ENCODE assay signal across 9 cellular contexts in the genomic region with DNA sequence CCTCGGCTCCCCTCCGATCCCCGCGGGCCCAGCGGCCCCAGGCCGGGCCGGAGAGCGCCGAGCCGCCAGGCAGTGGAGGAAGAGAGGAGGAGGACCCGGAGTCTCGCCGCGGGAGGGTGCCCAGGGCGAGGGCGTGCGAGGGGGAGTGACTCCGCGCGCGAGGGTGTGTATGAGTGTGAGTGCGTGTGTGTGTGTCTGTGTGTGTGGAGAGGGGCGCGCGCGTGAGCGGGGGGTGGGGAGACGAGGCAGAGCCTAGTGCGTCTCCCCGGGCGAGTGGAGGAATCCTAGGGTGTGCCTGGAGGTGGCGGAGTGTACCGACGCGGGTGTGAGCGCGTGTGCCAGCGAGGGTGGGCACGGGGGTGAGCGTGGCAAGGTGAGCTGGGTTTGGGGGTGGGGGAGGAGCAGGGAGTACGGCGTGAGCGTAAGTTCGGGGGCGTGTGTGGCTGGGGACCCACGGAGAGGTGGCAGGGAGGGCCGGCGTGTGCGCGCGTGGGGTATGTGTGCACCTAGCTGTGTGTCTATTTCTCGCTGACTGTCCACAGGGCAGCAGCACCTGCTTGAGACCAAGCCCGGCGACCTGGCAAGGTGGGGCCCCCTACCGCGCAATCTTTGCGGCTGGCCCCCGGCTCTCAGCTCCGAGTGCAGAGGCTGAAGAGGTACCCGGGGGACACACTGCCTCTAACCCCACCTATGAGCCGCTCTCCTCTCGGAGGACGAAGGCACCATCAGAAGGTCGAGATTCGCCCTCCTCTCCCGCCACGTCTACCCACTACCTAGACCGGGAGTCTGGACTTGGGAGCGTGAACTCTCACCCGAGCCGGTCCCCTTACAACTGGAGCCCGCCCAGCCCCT. TPM values are rescaled to one million over a fixed set of nuclear protein-coding genes. Genes with fewer than 3 reads are reported as not detected.
DNase-seq lines count a peak whose midpoint lies in the region; ATAC-seq, FAIRE-seq and TF ChIP-seq lines count a peak whose summit lies in the region.
"Had no signal": no experiment of that assay in that cellular context is flagged by ENCODE, and none has a peak within 500 bp of the region (broad histone marks: within the 10 kb centered on the region; RNA-seq: fewer than 3 reads in every experiment).

No MANE protein-coding gene starts in this region.

- no peak for TF ChIP-seq POLR2A in A549 (IDR thresholded peaks at IDR 0.05; ENCODE audit: low read length)

- peaks cover 11% of the 10 kb centered on the region for H3K4me1 Mint-ChIP-seq in activated naive CD8-positive, alpha-beta T cell treated with anti-CD3 and anti-CD28 coated beads, Interleukin-2, amount 50 U/mL, for 24 hours

- peak overlapping the region; percentile 51 for H3K4me3 Mint-ChIP-seq in activated naive CD8-positive, alpha-beta T cell treated with anti-CD3 and anti-CD28 coated beads, Interleukin-2, amount 50 U/mL, for 24 hours

- ATAC-seq in A549 (peak; percentile 60 to 61; a peak in 4 of 6 replicates), HG03135 (IDR thresholded peaks at IDR 0.05; ENCODE audit: unreplicated experiment) (no peak), HG02870 (IDR thresholded peaks at IDR 0.05; ENCODE audit: unreplicated experiment) (no peak)
- no peak for ATAC-seq in activated naive CD8-positive, alpha-beta T cell treated with anti-CD3 and anti-CD28 coated beads, Interleukin-2, amount 50 U/mL, for 24 hours

- peaks cover 59% of the 10 kb centered on the region for H3K27me3 Mint-ChIP-seq in activated naive CD8-positive, alpha-beta T cell treated with anti-CD3 and anti-CD28 coated beads, Interleukin-2, amount 50 U/mL, for 24 hours

- no peaks in the 10 kb centered on the region for H3K36me3 Mint-ChIP-seq in activated naive CD8-positive, alpha-beta T cell treated with anti-CD3 and anti-CD28 coated beads, Interleukin-2, amount 50 U/mL, for 24 hours (ENCODE audit: low read depth)

- no CpG with 5 or more reads among the region's 72 CpGs for WGBS in A549 (ENCODE audit: missing lambda C conversion rate)

- no peak for FAIRE-seq in A549 (lab: Jason Lieb, UNC)
- FAIRE-seq: GM18507 had no signal

- H3K27ac ChIP-seq in A549: peak overlapping the region in 1 of 2 experiments; percentile 58; a peak in 3 of 6 replicates
- no peak overlapping the region; the same call in 1 of the 2 replicates for H3K27ac ChIP-seq in HEK293 (ENCODE audit: extremely low read depth, low read depth, low read length)

- no peak overlapping the region for H3K27ac Mint-ChIP-seq in activated naive CD8-positive, alpha-beta T cell treated with anti-CD3 and anti-CD28 coated beads, Interleukin-2, amount 50 U/mL, for 24 hours

- no peaks in the 10 kb centered on the region for H3K9me3 Mint-ChIP-seq in activated naive CD8-positive, alpha-beta T cell treated with anti-CD3 and anti-CD28 coated beads, Interleukin-2, amount 50 U/mL, for 24 hours

- H3K36me3 ChIP-seq in HEK293 (ENCODE audit: control insufficient read depth in 2 of 2, insufficient read depth in 1 of 2, low read length in 2 of 2) (no peaks in the 10 kb centered on the region), iPS-15b (ENCODE audit: control insufficient read depth, insufficient read depth, low read length) (no peaks in the 10 kb centered on the region)

- H3K9me3 ChIP-seq in A549: no peaks in the 10 kb centered on the region
- H3K9me3 ChIP-seq in HEK293 (ENCODE audit: control insufficient read depth, insufficient read depth, low read depth, low read length): no peaks in the 10 kb centered on the region
- H3K9me3 ChIP-seq in iPS-15b (ENCODE audit: control insufficient read depth, insufficient read depth, low read length): no peaks in the 10 kb centered on the region

- peaks cover 18% of the 10 kb centered on the region for H3K4me1 ChIP-seq in A549
- 0 out of 2 replicates have a peak, but pooled peaks cover 2% of the 10 kb centered on the region for H3K4me1 ChIP-seq in HEK293 (ENCODE audit: control insufficient read depth, insufficient read depth, low read length)
- H3K4me1 ChIP-seq in iPS-15b (ENCODE audit: control insufficient read depth, insufficient read depth, low read length): no peaks in the 10 kb centered on the region

- H3K9ac ChIP-seq in iPS-15b (ENCODE audit: low read depth, low read length): no peak overlapping the region

- no peak for TF ChIP-seq RAD21 in A549 (conservative IDR thresholded peaks at IDR 0.05 in 1 of 2, IDR thresholded peaks at IDR 0.05 in 1 of 2)

- peaks cover 62% of the 10 kb centered on the region for H3K27me3 ChIP-seq in iPS-15b (ENCODE audit: control insufficient read depth, insufficient read depth, low read length)

- H3K4me2 ChIP-seq in A549: peak overlapping the region; percentile 99

- TF ChIP-seq CTCF in A549 (IDR thresholded peaks at IDR 0.05): no peak
- peak; percentile 80 for TF ChIP-seq CTCF in HEK293 (tag by site-specific recombination; IDR thresholded peaks at IDR 0.05)

- CTCF ChIA-PET in A549 (lab: Yijun Ruan, JAX): no interaction called here
- CTCF ChIA-PET in HEK293 (lab: Yijun Ruan, JAX): interaction anchor here (0.6 to 1.2 kb wide), 2 partner anchors 43 to 60 kb away, joined by 3 read pairs; no protein-coding TSS in a partner anchor

- H3K4me3 ChIP-seq in A549 (peak overlapping the region; percentile 55), HEK293 (ENCODE audit: low read depth, low read length) (peak overlapping the region; percentile 46), iPS-15b (ENCODE audit: low read depth, low read length) (peak overlapping the region; percentile 70), skeletal muscle cell (ENCODE audit: low read depth, low read length) (peak overlapping the region; percentile 40)

- POLR2A ChIA-PET in A549 (lab: Yijun Ruan, JAX): no interaction called here
- POLR2A ChIA-PET in HEK293 (lab: Yijun Ruan, JAX): no interaction called here

- no peak for TF ChIP-seq EP300 in A549 (IDR thresholded peaks at IDR 0.05)

- DNase-seq in A549 (ENCODE audit: low read depth in 1 of 2, low spot score in 1 of 2) (no peak), skeletal muscle cell (ENCODE audit: low read depth) (no peak), Kasumi-1 (lab: John Stamatoyannopoulos, UW) (no peak)
- DNase-seq in activated naive CD8-positive, alpha-beta T cell treated with anti-CD3 and anti-CD28 coated beads, Interleukin-2, amount 50 U/mL, for 24 hours: no peak

TF ChIP-seq in A549, 52 proteins besides CTCF, POLR2A, EP300 and RAD21:
- TF ChIP-seq EHF (CRISPR knock-in tag; IDR thresholded peaks at IDR 0.05): no peak
- no peak for TF ChIP-seq CHD2 (IDR thresholded peaks at IDR 0.05; ENCODE audit: low read length, partially characterized antibody)
- TF ChIP-seq FOXS1 (CRISPR knock-in tag; IDR thresholded peaks at IDR 0.05): no peak
- no peak for TF ChIP-seq NR3C1 (IDR thresholded peaks at IDR 0.05)
- TF ChIP-seq CBX8 (IDR thresholded peaks at IDR 0.05): no peak
TF ChIP-seq in A549: peak in this region for 0.

TF ChIP-seq in HEK293, 187 proteins besides CTCF, POLR2A, EP300 and RAD21 (continues in another document):
- TF ChIP-seq SALL2 (tag by site-specific recombination; IDR thresholded peaks at IDR 0.05; ENCODE audit: borderline replicate concordance) (0 out of 2 replicates have a peak, but pooled peaks have one; percentile 62), ZNF777 (tag by site-specific recombination; IDR thresholded peaks at IDR 0.05; ENCODE audit: borderline replicate concordance) (peak; percentile 99), ZNF629 (tag by site-specific recombination; IDR thresholded peaks at IDR 0.05) (no peak), ZNF785 (tag by site-specific recombination; IDR thresholded peaks at IDR 0.05) (peak; percentile 95), SP3 (tag by site-specific recombination; IDR thresholded peaks at IDR 0.05) (peak; percentile 72), ZXDB (tag by site-specific recombination; IDR thresholded peaks at IDR 0.05) (peak; percentile 26; the same call in 1 of the 2 replicates), ZNF701 (tag by site-specific recombination; IDR thresholded peaks at IDR 0.05) (no peak), ZNF394 (tag by site-specific recombination; IDR thresholded peaks at IDR 0.05; ENCODE audit: borderline replicate concordance) (no peak), GLIS2 (tag by site-specific recombination; IDR thresholded peaks at IDR 0.05) (peak; percentile 95), GLIS1 (tag by site-specific recombination; IDR thresholded peaks at IDR 0.05) (peak; percentile 63; the same call in 1 of the 2 replicates), ZNF138 (tag by site-specific recombination; IDR thresholded peaks at IDR 0.05; ENCODE audit: borderline replicate concordance) (no peak), ZNF513 (tag by site-specific recombination; IDR thresholded peaks at IDR 0.05) (no peak), EGR2 (tag by site-specific recombination; IDR thresholded peaks at IDR 0.05; ENCODE audit: low read depth) (peak; percentile 98), ZNF155 (tag by site-specific recombination; IDR thresholded peaks at IDR 0.05) (no peak)
- TF ChIP-seq, protein P1, sequence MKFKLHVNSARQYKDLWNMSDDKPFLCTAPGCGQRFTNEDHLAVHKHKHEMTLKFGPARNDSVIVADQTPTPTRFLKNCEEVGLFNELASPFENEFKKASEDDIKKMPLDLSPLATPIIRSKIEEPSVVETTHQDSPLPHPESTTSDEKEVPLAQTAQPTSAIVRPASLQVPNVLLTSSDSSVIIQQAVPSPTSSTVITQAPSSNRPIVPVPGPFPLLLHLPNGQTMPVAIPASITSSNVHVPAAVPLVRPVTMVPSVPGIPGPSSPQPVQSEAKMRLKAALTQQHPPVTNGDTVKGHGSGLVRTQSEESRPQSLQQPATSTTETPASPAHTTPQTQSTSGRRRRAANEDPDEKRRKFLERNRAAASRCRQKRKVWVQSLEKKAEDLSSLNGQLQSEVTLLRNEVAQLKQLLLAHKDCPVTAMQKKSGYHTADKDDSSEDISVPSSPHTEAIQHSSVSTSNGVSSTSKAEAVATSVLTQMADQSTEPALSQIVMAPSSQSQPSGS (tag by site-specific recombination; IDR thresholded peaks at IDR 0.05; ENCODE audit: low read depth): no peak

RNA-seq across cellular contexts. Expression of gene KCND3, which starts 0.8 kb away (rescaled TPM):
- polyA plus RNA-seq in A549 (2011; rRNA removed) (0.01 TPM in 1 of 2 replicates, not detected in the other), A549 (2017; fragmentation: RNase III; extraction: RNeasy Plus Mini Kit Qiagen cat#74134 plus additional on column Dnase treatment) (0.01 to 0.04 TPM in 2 of 3 replicates, not detected in the other)
- polyA plus RNA-seq in A549 (2012; cell fraction: cytosol; rRNA removed): not detected in 2 replicates
- not detected in 2 replicates for polyA plus RNA-seq in A549 (2012; cell fraction: nucleus; rRNA removed)
- polyA minus RNA-seq in A549 (2011; rRNA and poly(A)+ RNA removed): not detected in 2 replicates

Comparison
In these comparisons a context has a peak if more than half of its experiments do, and no peak if none do; other contexts are left out.
1. ATAC-seq: peak in A549 (2 of 2); none in activated naive CD8-positive, alpha-beta T cell treated with anti-CD3 and anti-CD28 coated beads, Interleukin-2, amount 50 U/mL, for 24 hours (single experiment), HG03135 (single experiment) and HG02870 (single experiment).
2. Of the 5 proteins assayed by ChIP-seq in both HEK293 and A549: peak only in HEK293: CTCF; only in A549: none; in both: none; in neither: 4.
3. Peak in every context shown above with its lines, with median percentiles within 50 percentile points of each other: H3K4me3 ChIP-seq.